In the genomic region with DNA sequence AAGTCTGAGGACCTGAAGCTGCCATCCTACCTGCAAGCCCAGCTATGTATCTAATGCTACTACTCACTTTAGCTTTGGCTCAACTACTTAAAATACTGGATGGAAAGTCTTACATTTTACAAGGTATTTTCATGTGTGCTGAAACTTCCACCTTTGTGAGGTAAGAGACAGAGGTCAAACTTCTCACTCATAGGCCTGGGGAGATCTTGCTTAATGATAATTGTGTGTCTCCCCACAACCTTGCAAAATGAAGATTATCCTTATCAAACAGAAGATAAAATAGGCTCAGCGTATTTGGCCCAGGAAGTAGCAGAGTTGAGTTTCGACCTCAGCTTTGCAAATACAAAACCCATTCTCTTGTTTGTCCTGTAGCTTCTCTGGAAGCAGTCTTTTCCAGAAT, we compare ENCODE assay signal across 6 cellular contexts.
"Had no signal": no experiment of that assay in that cellular context is flagged by ENCODE, and none has a peak within 500 bp of the region (broad histone marks: within the 10 kb centered on the region; RNA-seq: fewer than 3 reads in every experiment).

No MANE protein-coding gene starts in this region.

- H3K27me3 Mint-ChIP-seq: IgD-negative memory B cell had no signal

- H3K4me3 ChIP-seq: K562 had no signal

- H3K4me1 Mint-ChIP-seq: IgD-negative memory B cell had no signal

- DNase-seq: IMR-90, KBM-7 had no signal

- H3K27ac ChIP-seq: HL-60 had no signal

- H3K9me3 Mint-ChIP-seq: IgD-negative memory B cell had no signal

- ATAC-seq: HepG2, K562 had no signal

- H3K27ac Mint-ChIP-seq: IgD-negative memory B cell had no signal
